Comparison of ENCODE assay signal across 11 cellular contexts in genomic region chr5:67315082-67315801, GRCh38.
DNase-seq lines count a peak whose midpoint lies in the region; ATAC-seq and TF ChIP-seq lines count a peak whose summit lies in the region.
"Had no signal": no experiment of that assay in that cellular context is flagged by ENCODE, and none has a peak within 500 bp of the region (broad histone marks: within the 10 kb centered on the region; RNA-seq: fewer than 3 reads in every experiment).

No MANE protein-coding gene starts in this region.

- no peak overlapping the region for H3K9ac ChIP-seq in PC-3 (ENCODE audit: low read length)

- no peaks in the 10 kb centered on the region for H3F3A ChIP-seq in PC-3 (ENCODE audit: low read length, unreplicated experiment)

- H3K9me3 ChIP-seq in PC-3 (ENCODE audit: low read length), result no peaks in the 10 kb centered on the region

- no peak overlapping the region for H3K27ac ChIP-seq in PC-3 (ENCODE audit: low read length)
- peak overlapping the region; percentile 71 for H3K27ac ChIP-seq in epithelial cell of prostate

- BruUV-seq in PC-3 (replicated peaks; lab: Mats Ljungman, UMichigan), result no TSS peak

- no peak; the same call in 1 of the 2 replicates for ATAC-seq in PC-3
- ATAC-seq in HG02759 (IDR thresholded peaks at IDR 0.05; ENCODE audit: unreplicated experiment), result no peak
- ATAC-seq in GM19395 (IDR thresholded peaks at IDR 0.05; ENCODE audit: unreplicated experiment), result no peak
- ATAC-seq: HCT116 had no signal

- in situ Hi-C loops in ACHN (cut with HindIII; ENCODE audit: low pct_ligation_motif_present, low pct_unique_long_range_greater_than_20kb, low sequenced_read_pairs), result no loop called here

- H3K79me2 ChIP-seq in PC-3 (ENCODE audit: low read length), result no peaks in the 10 kb centered on the region

- H3K27me3 ChIP-seq in PC-3 (ENCODE audit: low read length), result no peaks in the 10 kb centered on the region

- no peaks in the 10 kb centered on the region for H4K20me1 ChIP-seq in PC-3 (ENCODE audit: low read length)

- no peak overlapping the region for H3K4me2 ChIP-seq in PC-3 (ENCODE audit: low read length)

- H3K4me1 ChIP-seq in PC-3 (ENCODE audit: insufficient read depth, low read length), result no peaks in the 10 kb centered on the region

- CTCF ChIA-PET in PC-3 (lab: Charles Lee), result no interaction called here

- no peaks in the 10 kb centered on the region for H3K9me2 ChIP-seq in PC-3 (replicated peaks; ENCODE audit: low read length)

- intact Hi-C loops in PC-3 (cut with micrococcal nuclease), result no loop called here

- no peak for TF ChIP-seq CTCF in PC-3 (conservative IDR thresholded peaks at IDR 0.05; ENCODE audit: low read depth, low read length)

- peak; percentile 48 for DNase-seq in ACHN
- peak; percentile 13 for DNase-seq in PC-3
- DNase-seq in epithelial cell of prostate (ENCODE audit: low read depth, low spot score), result no peak
- peak; percentile 96 for DNase-seq in midbrain (lab: John Stamatoyannopoulos, UW)
- DNase-seq in mucosa of gallbladder (ENCODE audit: low spot score), result no peak
- no peak for DNase-seq in DMS79 treated with DMSO at 0.1 percent for 48 hours (lab: John Stamatoyannopoulos, UW)
- DNase-seq: NCI-H1436 treated with DMSO at 0.1 percent for 48 hours; stimulated activated naive CD4-positive, alpha-beta T cell had no signal

- H3K36me3 ChIP-seq in PC-3 (ENCODE audit: low read depth, low read length), result no peaks in the 10 kb centered on the region

- POLR2A ChIA-PET in PC-3 (lab: Charles Lee; ENCODE audit: unreplicated experiment), result no interaction called here

- H2AFZ ChIP-seq in PC-3 (ENCODE audit: low read length), result peak overlapping the region; percentile 18; the same call in 1 of the 2 replicates

- H3K4me3 ChIP-seq in PC-3 (ENCODE audit: low read length), result no peak overlapping the region

Comparison
In these comparisons a context has a peak if more than half of its experiments do, and no peak if none do; other contexts are left out.
1. DNase-seq: peak in ACHN (single experiment), PC-3 (single experiment) and midbrain (single experiment); none in epithelial cell of prostate (single experiment), mucosa of gallbladder (single experiment) and DMS79 treated with DMSO at 0.1 percent for 48 hours (single experiment).